2 cellular contexts compared by ENCODE assay signal in genomic region chr3:109127533-109127932, GRCh38.
TF ChIP-seq lines count a peak whose summit lies in the region.

No MANE protein-coding gene starts in this region.

TF ChIP-seq in liver, 16 proteins besides CTCF, POLR2A, EP300 and RAD21:
- TF ChIP-seq JUND (IDR thresholded peaks at IDR 0.05) (no peak), HNF4A (conservative IDR thresholded peaks at IDR 0.05) (peak; percentile 37 to 69), ZBTB33 (IDR thresholded peaks at IDR 0.05) (no peak), RXRA (IDR thresholded peaks at IDR 0.05) (no peak)

TF ChIP-seq in HepG2, 621 proteins besides CTCF, POLR2A, EP300 and RAD21:
- TF ChIP-seq ZNF20 (CRISPR knock-in tag; IDR thresholded peaks at IDR 0.05) (no peak), PRDM10 (CRISPR knock-in tag; IDR thresholded peaks at IDR 0.05; ENCODE audit: low read depth) (no peak), ZFP90 (CRISPR knock-in tag; IDR thresholded peaks at IDR 0.05; ENCODE audit: borderline replicate concordance) (no peak), ATM (IDR thresholded peaks at IDR 0.05; ENCODE audit: borderline replicate concordance) (no peak), ZEB1 (IDR thresholded peaks at IDR 0.05; ENCODE audit: insufficient replicate concordance, low read depth) (no peak), NONO (IDR thresholded peaks at IDR 0.05) (no peak), NONO (CRISPR knock-in tag; conservative IDR thresholded peaks at IDR 0.05) (no peak), ZNF180 (CRISPR knock-in tag; IDR thresholded peaks at IDR 0.05; ENCODE audit: borderline replicate concordance, low read depth) (no peak), ZBTB14 (CRISPR knock-in tag; IDR thresholded peaks at IDR 0.05) (no peak), ZNF331 (CRISPR knock-in tag; IDR thresholded peaks at IDR 0.05) (no peak), ZNF362 (CRISPR knock-in tag; IDR thresholded peaks at IDR 0.05; ENCODE audit: borderline replicate concordance) (no peak), MYPOP (CRISPR knock-in tag; IDR thresholded peaks at IDR 0.05) (no peak), NFIC (IDR thresholded peaks at IDR 0.05; ENCODE audit: low read length) (no peak), NR0B2 (CRISPR knock-in tag; IDR thresholded peaks at IDR 0.05) (no peak), REL (CRISPR knock-in tag; conservative IDR thresholded peaks at IDR 0.05) (no peak), ZMYM3 (CRISPR knock-in tag; IDR thresholded peaks at IDR 0.05) (no peak)
TF ChIP-seq in HepG2: peak in this region for 0.
